Comparison of ENCODE assay signal across 13 cellular contexts in the genomic region with DNA sequence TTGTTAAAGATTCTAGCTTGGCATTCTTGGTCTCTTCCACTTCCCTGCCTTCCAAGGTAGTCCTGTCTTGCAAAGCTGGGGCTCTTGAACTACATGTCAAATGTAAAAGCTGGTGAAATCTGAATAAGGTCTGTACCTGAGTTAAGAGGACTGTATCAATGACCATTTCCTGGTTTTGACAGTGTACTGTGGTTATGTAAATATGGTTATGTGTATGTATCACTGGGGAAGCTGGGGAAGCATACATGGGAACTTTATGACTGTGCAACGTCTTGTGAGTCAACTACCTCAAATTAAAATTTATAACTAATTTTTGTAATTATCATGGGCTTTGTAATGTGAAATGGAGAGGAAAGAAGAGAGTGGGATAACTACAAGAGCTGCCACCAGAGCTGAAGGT.
DNase-seq lines count a peak whose midpoint lies in the region; ATAC-seq, FAIRE-seq and TF ChIP-seq lines count a peak whose summit lies in the region.
"Had no signal": no experiment of that assay in that cellular context is flagged by ENCODE, and none has a peak within 500 bp of the region (broad histone marks: within the 10 kb centered on the region; RNA-seq: fewer than 3 reads in every experiment).

No MANE protein-coding gene starts in this region.

- H3K4me1 Mint-ChIP-seq in endothelial cell (ENCODE audit: unreplicated experiment) = no peaks in the 10 kb centered on the region
- H3K4me1 Mint-ChIP-seq in nephron progenitor cell = no peaks in the 10 kb centered on the region
- H3K4me1 Mint-ChIP-seq: T-helper 17 cell had no signal

- no peak for TF ChIP-seq POLR2A in GM12892 (IDR thresholded peaks at IDR 0.05; ENCODE audit: low read depth, low read length)

- H3K27me3 ChIP-seq in H7 (ENCODE audit: control insufficient read depth, insufficient read depth, low read length) = no peaks in the 10 kb centered on the region

- no peak overlapping the region for H3K27ac Mint-ChIP-seq in endothelial cell (ENCODE audit: unreplicated experiment)
- no peak overlapping the region for H3K27ac Mint-ChIP-seq in nephron progenitor cell
- H3K27ac Mint-ChIP-seq: stimulated activated naive CD8-positive, alpha-beta T cell treated with anti-CD3 and anti-CD28 coated beads, Interleukin-15, Interleukin-2, amounts not matched to agents 100 ng/mL and 50 ng/mL, for 24 hours; T-helper 17 cell had no signal

- ATAC-seq in GM19395 (IDR thresholded peaks at IDR 0.05; ENCODE audit: unreplicated experiment) = peak; percentile 95
- peak; percentile 95 for ATAC-seq in HG02759 (IDR thresholded peaks at IDR 0.05; ENCODE audit: unreplicated experiment)
- peak; percentile 99 for ATAC-seq in HG03442 (IDR thresholded peaks at IDR 0.05; ENCODE audit: unreplicated experiment)
- ATAC-seq: left ventricle myocardium superior, T-helper 17 cell had no signal

- H3K4me3 Mint-ChIP-seq in endothelial cell (ENCODE audit: unreplicated experiment) = no peak overlapping the region
- H3K4me3 Mint-ChIP-seq in nephron progenitor cell = no peak overlapping the region
- H3K4me3 Mint-ChIP-seq: stimulated activated naive CD8-positive, alpha-beta T cell treated with anti-CD3 and anti-CD28 coated beads, Interleukin-15, Interleukin-2, amounts not matched to agents 100 ng/mL and 50 ng/mL, for 24 hours; T-helper 17 cell had no signal

- TF ChIP-seq CTCF in endothelial cell (IDR thresholded peaks at IDR 0.05; ENCODE audit: unreplicated experiment) (no peak), nephron progenitor cell (IDR thresholded peaks at IDR 0.05) (no peak)

- no peak for DNase-seq in GM12892 (ENCODE audit: insufficient read length)
- DNase-seq in endothelial cell (ENCODE audit: low spot score) = no peak
- no peak for DNase-seq in stimulated activated CD4-positive, alpha-beta T cell treated with anti-CD3 and anti-CD28 coated beads, Interleukin-1b, Interleukin-23, amount 100 ng/mL, for 48 hours
- no peak for DNase-seq in H7
- DNase-seq in nephron progenitor cell = no peak
- DNase-seq: amniotic stem cell, left ventricle myocardium superior, occipital lobe, T-helper 17 cell had no signal

- H3K36me3 ChIP-seq in H7 (replicated peaks; ENCODE audit: control insufficient read depth, insufficient read depth, low read length) = no peaks in the 10 kb centered on the region

- H3K27me3 Mint-ChIP-seq in endothelial cell (ENCODE audit: unreplicated experiment) = peaks cover 2% of the 10 kb centered on the region
- H3K27me3 Mint-ChIP-seq in nephron progenitor cell (ENCODE audit: low read depth, poor library complexity) = peaks cover 5% of the 10 kb centered on the region
- H3K27me3 Mint-ChIP-seq: stimulated activated naive CD8-positive, alpha-beta T cell treated with anti-CD3 and anti-CD28 coated beads, Interleukin-15, Interleukin-2, amounts not matched to agents 100 ng/mL and 50 ng/mL, for 24 hours had no signal

- no peak overlapping the region for H3K4me3 ChIP-seq in H7 (ENCODE audit: insufficient read depth, low read depth, low read length)

- H3K36me3 Mint-ChIP-seq in endothelial cell (ENCODE audit: low read depth, unreplicated experiment) = no peaks in the 10 kb centered on the region
- no peaks in the 10 kb centered on the region for H3K36me3 Mint-ChIP-seq in nephron progenitor cell (ENCODE audit: low read depth)

- peak; percentile 66 for FAIRE-seq in GM12892 (lab: Jason Lieb, UNC)

- H3K9me3 Mint-ChIP-seq in endothelial cell (ENCODE audit: unreplicated experiment) (no peaks in the 10 kb centered on the region), nephron progenitor cell (peaks cover 5% of the 10 kb centered on the region)
- H3K9me3 Mint-ChIP-seq: stimulated activated naive CD8-positive, alpha-beta T cell treated with anti-CD3 and anti-CD28 coated beads, Interleukin-15, Interleukin-2, amounts not matched to agents 100 ng/mL and 50 ng/mL, for 24 hours had no signal
